Comparison of ENCODE assay signal across 11 cellular contexts in the genomic region with DNA sequence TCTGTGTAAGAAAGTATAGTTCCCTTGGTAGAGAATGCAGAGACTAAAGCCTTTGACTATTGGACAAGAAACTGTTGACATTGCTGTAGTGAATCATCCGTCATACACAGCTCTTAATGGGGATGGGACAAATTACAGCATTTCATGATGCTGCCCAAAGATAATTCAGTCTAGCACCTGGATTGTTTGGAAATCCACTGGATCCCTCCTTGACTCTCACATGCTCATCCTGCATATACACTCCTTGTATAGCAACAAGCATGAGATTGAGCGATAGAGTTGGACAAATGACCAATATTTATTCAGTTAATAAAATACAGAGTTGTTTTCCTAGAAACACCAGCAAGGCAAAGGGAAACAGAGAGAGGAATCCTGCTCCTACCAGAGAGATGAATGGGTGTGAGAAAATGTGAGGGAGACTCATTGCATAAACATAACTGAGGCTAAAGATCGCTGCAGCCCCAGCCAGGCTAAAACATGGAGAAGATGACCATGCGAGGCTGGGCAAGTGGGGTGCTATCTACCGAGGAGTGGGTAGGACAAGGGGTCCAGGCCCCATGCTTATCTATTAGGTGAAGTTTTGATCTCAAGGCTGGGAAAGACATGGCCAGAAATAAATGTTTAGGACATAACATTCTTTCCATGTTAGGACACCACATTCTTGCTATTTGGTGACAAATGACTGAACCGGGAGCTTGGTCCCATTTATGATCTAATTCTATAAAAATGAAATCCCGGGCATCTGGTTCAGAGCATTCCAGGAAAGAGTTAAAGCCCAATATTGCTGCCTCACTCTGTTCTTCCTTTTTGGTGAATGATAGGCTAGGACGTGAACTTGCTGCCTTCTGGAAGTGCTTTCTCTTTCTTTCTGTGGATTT.
DNase-seq lines count a peak whose midpoint lies in the region; ATAC-seq, FAIRE-seq and TF ChIP-seq lines count a peak whose summit lies in the region.
"Had no signal": no experiment of that assay in that cellular context is flagged by ENCODE, and none has a peak within 500 bp of the region (broad histone marks: within the 10 kb centered on the region; RNA-seq: fewer than 3 reads in every experiment).

No MANE protein-coding gene starts in this region.

- FAIRE-seq in GM12891 (lab: Jason Lieb, UNC), result no peak

- no peaks in the 10 kb centered on the region for H3K36me3 ChIP-seq in heart right ventricle
- H3K36me3 ChIP-seq in skeletal muscle tissue (ENCODE audit: control insufficient read depth in 3 of 3, insufficient read depth in 3 of 3, low read length in 3 of 3), result no peaks in the 10 kb centered on the region

- intact Hi-C loops in heart right ventricle (cut with DNase I), result no loop called here

- TF ChIP-seq CTCF in WTC11 (IDR thresholded peaks at IDR 0.05), result no peak
- no peak for TF ChIP-seq CTCF in heart right ventricle (IDR thresholded peaks at IDR 0.05)

- H3K9me3 ChIP-seq in heart right ventricle (no peaks in the 10 kb centered on the region), skeletal muscle tissue (ENCODE audit: control insufficient read depth in 3 of 3, low read length in 3 of 3) (no peaks in the 10 kb centered on the region)

- H3K4me1 ChIP-seq in heart right ventricle, result peaks cover 0 to 33% (median 16%) of the 10 kb centered on the region in 9 donors
- peaks cover 8 to 12% (median 10%) of the 10 kb centered on the region in 3 donors for H3K4me1 ChIP-seq in skeletal muscle tissue (ENCODE audit: control insufficient read depth in 3 of 3, insufficient read depth in 3 of 3, low read length in 3 of 3)

- DNase-seq in H4 (ENCODE audit: low spot score) (peak; percentile 55), WTC11 (ENCODE audit: low spot score) (no peak), heart right ventricle (no peak), NCI-H446 treated with DMSO at 0.1 percent for 48 hours (lab: John Stamatoyannopoulos, UW) (no peak), GM12891 (ENCODE audit: insufficient read length, low spot score) (no peak)
- no peak for DNase-seq in activated T-cell treated with anti-CD3 and anti-CD28 coated beads, Interleukin-2, amount 50 U/mL, for 24 hours
- DNase-seq in activated CD8-positive, alpha-beta memory T cell treated with anti-CD3 and anti-CD28 coated beads, Interleukin-2, amount 50 U/mL, for 48 hours, result no peak
- DNase-seq: activated CD4-positive, CD25-positive, alpha-beta regulatory T cell; dorsolateral prefrontal cortex; NCI-H1092 had no signal

- H3K27ac ChIP-seq in heart right ventricle, result peak overlapping the region in 7 of 10 donors; percentile 40 to 82 (median 65)
- H3K27ac ChIP-seq in skeletal muscle tissue (ENCODE audit: low read depth, low read length), result peak overlapping the region; percentile 43

- peaks cover 33% of the 10 kb centered on the region for H3K4me1 Mint-ChIP-seq in WTC11
- H3K4me1 Mint-ChIP-seq in activated T-cell treated with anti-CD3 and anti-CD28 coated beads, Interleukin-2, amount 50 U/mL, for 24 hours (ENCODE audit: low read depth), result no peaks in the 10 kb centered on the region

- peak overlapping the region in 7 of 10 donors; percentile 22 to 44 (median 32) for H3K4me3 ChIP-seq in heart right ventricle
- peak overlapping the region; percentile 24 to 61 (median 24) for H3K4me3 ChIP-seq in skeletal muscle tissue (ENCODE audit: low read length in 3 of 3)

- H3K9ac ChIP-seq in skeletal muscle tissue (ENCODE audit: low read depth in 1 of 3, low read length in 3 of 3), result peak overlapping the region; percentile 2 to 64 (median 14)

- WGBS in heart right ventricle, 2 donors, result 65 to 68% methylated on average over 8 of the region's 8 CpGs

- POLR2A ChIA-PET in WTC11 (lab: Charles Lee), result no interaction called here

- no peaks in the 10 kb centered on the region for H3K36me3 Mint-ChIP-seq in WTC11
- no peaks in the 10 kb centered on the region for H3K36me3 Mint-ChIP-seq in activated T-cell treated with anti-CD3 and anti-CD28 coated beads, Interleukin-2, amount 50 U/mL, for 24 hours (ENCODE audit: low read depth)

- ATAC-seq in WTC11 (no peak), heart right ventricle (peak in 6 of 8 donors; percentile 47 to 62 (median 50))

- peaks cover 2% of the 10 kb centered on the region for H3K27me3 Mint-ChIP-seq in WTC11 (ENCODE audit: low read depth)
- H3K27me3 Mint-ChIP-seq in activated T-cell treated with anti-CD3 and anti-CD28 coated beads, Interleukin-2, amount 50 U/mL, for 24 hours, result peaks cover 3% of the 10 kb centered on the region

- 0 out of 2 replicates have a peak overlapping the region, but pooled peaks have one; percentile 10 for H3K27ac Mint-ChIP-seq in WTC11
- no peak overlapping the region for H3K27ac Mint-ChIP-seq in activated T-cell treated with anti-CD3 and anti-CD28 coated beads, Interleukin-2, amount 50 U/mL, for 24 hours

- H3K27me3 ChIP-seq in heart right ventricle (no peaks in the 10 kb centered on the region), skeletal muscle tissue (ENCODE audit: control insufficient read depth in 3 of 3, insufficient read depth in 3 of 3, low read length in 3 of 3) (no peaks in the 10 kb centered on the region)

- peaks cover 3% of the 10 kb centered on the region; the same call in 1 of the 2 replicates for H3K9me3 Mint-ChIP-seq in WTC11
- H3K9me3 Mint-ChIP-seq in activated T-cell treated with anti-CD3 and anti-CD28 coated beads, Interleukin-2, amount 50 U/mL, for 24 hours, result no peaks in the 10 kb centered on the region

- H3K4me3 Mint-ChIP-seq in WTC11, result no peak overlapping the region
- no peak overlapping the region for H3K4me3 Mint-ChIP-seq in activated T-cell treated with anti-CD3 and anti-CD28 coated beads, Interleukin-2, amount 50 U/mL, for 24 hours

- TF ChIP-seq POLR2A in GM12891 (IDR thresholded peaks at IDR 0.05; ENCODE audit: low read depth, low read length), result no peak

- CTCF ChIA-PET in WTC11 (lab: Charles Lee), result no interaction called here

TF ChIP-seq in WTC11, 78 proteins besides CTCF, POLR2A, EP300 and RAD21:
- no peak for TF ChIP-seq RELA (CRISPR knock-in tag; IDR thresholded peaks at IDR 0.05; ENCODE audit: borderline replicate concordance)
- no peak for TF ChIP-seq GRHL2 (CRISPR knock-in tag; IDR thresholded peaks at IDR 0.05; ENCODE audit: insufficient replicate concordance, severe bottlenecking)
- no peak for TF ChIP-seq NR1H2 (CRISPR knock-in tag; IDR thresholded peaks at IDR 0.05)
- TF ChIP-seq NR3C1 (CRISPR knock-in tag; conservative IDR thresholded peaks at IDR 0.05; ENCODE audit: low read depth), result no peak
- TF ChIP-seq, protein P1, sequence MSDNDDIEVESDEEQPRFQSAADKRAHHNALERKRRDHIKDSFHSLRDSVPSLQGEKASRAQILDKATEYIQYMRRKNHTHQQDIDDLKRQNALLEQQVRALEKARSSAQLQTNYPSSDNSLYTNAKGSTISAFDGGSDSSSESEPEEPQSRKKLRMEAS (CRISPR knock-in tag; IDR thresholded peaks at IDR 0.05), result no peak
- no peak for TF ChIP-seq OVOL2 (CRISPR knock-in tag; IDR thresholded peaks at IDR 0.05; ENCODE audit: borderline replicate concordance)
TF ChIP-seq in WTC11: peak in this region for 0.

TF ChIP-seq in GM12891, 5 proteins besides CTCF, POLR2A, EP300 and RAD21:
- TF ChIP-seq PAX5 (IDR thresholded peaks at IDR 0.05; ENCODE audit: insufficient read depth, low read length, severe bottlenecking) (no peak), POLR2AphosphoS5 (IDR thresholded peaks at IDR 0.05; ENCODE audit: low read depth, low read length) (no peak), TAF1 (IDR thresholded peaks at IDR 0.05; ENCODE audit: low read depth, low read length) (no peak), SPI1 (IDR thresholded peaks at IDR 0.05; ENCODE audit: low read depth, low read length) (no peak), POU2F2 (IDR thresholded peaks at IDR 0.05; ENCODE audit: low read depth, low read length) (no peak)
